Comparison of ENCODE assay signal across 2 cellular contexts in genomic region chr9:131339212-131339611, GRCh38. TPM values are rescaled to one million over a fixed set of nuclear protein-coding genes. Genes with fewer than 3 reads are reported as not detected.
"Had no signal": no experiment of that assay in that cellular context is flagged by ENCODE, and none has a peak within 500 bp of the region (broad histone marks: within the 10 kb centered on the region; RNA-seq: fewer than 3 reads in every experiment).

No MANE protein-coding gene starts in this region.

RNA-seq across cellular contexts. Expression of gene PLPP7, which starts 49.7 kb away (rescaled TPM):
- total RNA-seq: PC-3, PC-9 had no signal
